In the genomic region with DNA sequence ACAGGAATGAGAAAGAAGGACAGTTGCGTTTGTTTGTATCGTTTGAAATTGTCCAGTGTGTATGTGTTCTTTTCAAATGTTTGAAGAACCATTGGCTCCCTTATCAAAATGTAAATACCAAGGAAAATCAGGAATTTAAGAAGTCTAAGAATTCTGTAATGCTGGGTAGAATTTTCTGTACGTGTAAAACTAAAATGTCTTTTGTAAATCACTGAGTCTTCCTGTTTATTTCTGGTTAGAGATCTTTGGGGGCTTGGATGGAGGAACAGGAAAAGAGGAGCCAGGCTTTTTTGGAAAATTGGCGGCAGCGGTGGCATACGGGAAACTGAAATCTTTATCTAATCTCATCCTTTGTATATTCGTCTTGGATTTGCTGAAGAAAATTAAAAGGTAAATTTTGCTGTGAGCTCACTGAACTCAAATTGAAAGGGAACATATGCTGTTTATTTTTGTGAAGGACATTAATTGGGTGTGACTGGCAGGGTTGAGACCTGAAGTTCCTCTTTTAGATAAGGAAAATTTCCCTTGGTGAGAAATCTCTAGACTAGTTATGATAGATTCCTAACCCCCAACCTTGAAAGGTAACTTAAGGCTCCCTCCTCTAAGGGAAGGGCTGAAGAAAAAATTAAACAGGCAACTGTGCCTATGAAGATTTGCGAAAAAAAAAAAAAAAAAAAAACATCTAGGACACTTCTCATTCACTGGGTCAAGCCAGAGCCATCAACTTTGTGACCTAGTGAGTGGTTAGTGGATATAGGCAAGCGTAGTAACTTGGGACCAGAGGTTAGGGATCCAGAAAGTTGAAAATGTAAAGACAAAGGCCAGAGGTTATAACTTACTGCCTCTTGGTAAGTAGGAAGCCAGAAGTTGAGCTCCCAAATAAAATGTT, we compare ENCODE assay signal across 1 cellular context.
A peak's percentile ranks its signal among the peaks of the same experiment; 100 is the strongest.
TF ChIP-seq lines count a peak whose summit lies in the region.

No MANE protein-coding gene starts in this region.

TF ChIP-seq in HepG2, 621 proteins besides CTCF, POLR2A, EP300 and RAD21 (continues in another document):
- 0 out of 2 replicates have a peak, but pooled peaks have one; percentile 28 for TF ChIP-seq TEF (CRISPR knock-in tag; IDR thresholded peaks at IDR 0.05)
- no peak for TF ChIP-seq FOXA1 (IDR thresholded peaks at IDR 0.05)
- peak; percentile 22; the same call in 1 of the 2 replicates for TF ChIP-seq FOXA1 (CRISPR knock-in tag; IDR thresholded peaks at IDR 0.05)
- TF ChIP-seq ZFP1 (CRISPR knock-in tag; IDR thresholded peaks at IDR 0.05): 0 out of 2 replicates have a peak, but pooled peaks have one; percentile 11
- TF ChIP-seq ZNF703 (CRISPR knock-in tag; IDR thresholded peaks at IDR 0.05; ENCODE audit: borderline replicate concordance): 0 out of 2 replicates have a peak, but pooled peaks have one; percentile 3
- TF ChIP-seq, protein P1, sequence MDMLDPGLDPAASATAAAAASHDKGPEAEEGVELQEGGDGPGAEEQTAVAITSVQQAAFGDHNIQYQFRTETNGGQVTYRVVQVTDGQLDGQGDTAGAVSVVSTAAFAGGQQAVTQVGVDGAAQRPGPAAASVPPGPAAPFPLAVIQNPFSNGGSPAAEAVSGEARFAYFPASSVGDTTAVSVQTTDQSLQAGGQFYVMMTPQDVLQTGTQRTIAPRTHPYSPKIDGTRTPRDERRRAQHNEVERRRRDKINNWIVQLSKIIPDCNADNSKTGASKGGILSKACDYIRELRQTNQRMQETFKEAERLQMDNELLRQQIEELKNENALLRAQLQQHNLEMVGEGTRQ (IDR thresholded peaks at IDR 0.05; ENCODE audit: low read depth, low read length): no peak
- TF ChIP-seq, protein P1 (CRISPR knock-in tag; IDR thresholded peaks at IDR 0.05; ENCODE audit: borderline replicate concordance): no peak
- peak; percentile 0 for TF ChIP-seq ZEB1 (IDR thresholded peaks at IDR 0.05; ENCODE audit: insufficient replicate concordance, low read depth)
- TF ChIP-seq, protein P2, sequence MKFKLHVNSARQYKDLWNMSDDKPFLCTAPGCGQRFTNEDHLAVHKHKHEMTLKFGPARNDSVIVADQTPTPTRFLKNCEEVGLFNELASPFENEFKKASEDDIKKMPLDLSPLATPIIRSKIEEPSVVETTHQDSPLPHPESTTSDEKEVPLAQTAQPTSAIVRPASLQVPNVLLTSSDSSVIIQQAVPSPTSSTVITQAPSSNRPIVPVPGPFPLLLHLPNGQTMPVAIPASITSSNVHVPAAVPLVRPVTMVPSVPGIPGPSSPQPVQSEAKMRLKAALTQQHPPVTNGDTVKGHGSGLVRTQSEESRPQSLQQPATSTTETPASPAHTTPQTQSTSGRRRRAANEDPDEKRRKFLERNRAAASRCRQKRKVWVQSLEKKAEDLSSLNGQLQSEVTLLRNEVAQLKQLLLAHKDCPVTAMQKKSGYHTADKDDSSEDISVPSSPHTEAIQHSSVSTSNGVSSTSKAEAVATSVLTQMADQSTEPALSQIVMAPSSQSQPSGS (CRISPR knock-in tag; IDR thresholded peaks at IDR 0.05): 0 out of 2 replicates have a peak, but pooled peaks have one; percentile 12
- 0 out of 2 replicates have a peak, but pooled peaks have one; percentile 10 for TF ChIP-seq ZBTB43 (CRISPR knock-in tag; conservative IDR thresholded peaks at IDR 0.05)
- TF ChIP-seq HMG20A (CRISPR knock-in tag; IDR thresholded peaks at IDR 0.05; ENCODE audit: borderline replicate concordance): no peak
- peak; percentile 16; the same call in 1 of the 2 replicates for TF ChIP-seq POLR2AphosphoS5 (IDR thresholded peaks at IDR 0.05; ENCODE audit: low read depth, low read length)
- no peak for TF ChIP-seq CREB1 (IDR thresholded peaks at IDR 0.05)
- peak; percentile 2; the same call in 1 of the 2 replicates for TF ChIP-seq CREB1 (CRISPR knock-in tag; IDR thresholded peaks at IDR 0.05)
- TF ChIP-seq, protein P3, sequence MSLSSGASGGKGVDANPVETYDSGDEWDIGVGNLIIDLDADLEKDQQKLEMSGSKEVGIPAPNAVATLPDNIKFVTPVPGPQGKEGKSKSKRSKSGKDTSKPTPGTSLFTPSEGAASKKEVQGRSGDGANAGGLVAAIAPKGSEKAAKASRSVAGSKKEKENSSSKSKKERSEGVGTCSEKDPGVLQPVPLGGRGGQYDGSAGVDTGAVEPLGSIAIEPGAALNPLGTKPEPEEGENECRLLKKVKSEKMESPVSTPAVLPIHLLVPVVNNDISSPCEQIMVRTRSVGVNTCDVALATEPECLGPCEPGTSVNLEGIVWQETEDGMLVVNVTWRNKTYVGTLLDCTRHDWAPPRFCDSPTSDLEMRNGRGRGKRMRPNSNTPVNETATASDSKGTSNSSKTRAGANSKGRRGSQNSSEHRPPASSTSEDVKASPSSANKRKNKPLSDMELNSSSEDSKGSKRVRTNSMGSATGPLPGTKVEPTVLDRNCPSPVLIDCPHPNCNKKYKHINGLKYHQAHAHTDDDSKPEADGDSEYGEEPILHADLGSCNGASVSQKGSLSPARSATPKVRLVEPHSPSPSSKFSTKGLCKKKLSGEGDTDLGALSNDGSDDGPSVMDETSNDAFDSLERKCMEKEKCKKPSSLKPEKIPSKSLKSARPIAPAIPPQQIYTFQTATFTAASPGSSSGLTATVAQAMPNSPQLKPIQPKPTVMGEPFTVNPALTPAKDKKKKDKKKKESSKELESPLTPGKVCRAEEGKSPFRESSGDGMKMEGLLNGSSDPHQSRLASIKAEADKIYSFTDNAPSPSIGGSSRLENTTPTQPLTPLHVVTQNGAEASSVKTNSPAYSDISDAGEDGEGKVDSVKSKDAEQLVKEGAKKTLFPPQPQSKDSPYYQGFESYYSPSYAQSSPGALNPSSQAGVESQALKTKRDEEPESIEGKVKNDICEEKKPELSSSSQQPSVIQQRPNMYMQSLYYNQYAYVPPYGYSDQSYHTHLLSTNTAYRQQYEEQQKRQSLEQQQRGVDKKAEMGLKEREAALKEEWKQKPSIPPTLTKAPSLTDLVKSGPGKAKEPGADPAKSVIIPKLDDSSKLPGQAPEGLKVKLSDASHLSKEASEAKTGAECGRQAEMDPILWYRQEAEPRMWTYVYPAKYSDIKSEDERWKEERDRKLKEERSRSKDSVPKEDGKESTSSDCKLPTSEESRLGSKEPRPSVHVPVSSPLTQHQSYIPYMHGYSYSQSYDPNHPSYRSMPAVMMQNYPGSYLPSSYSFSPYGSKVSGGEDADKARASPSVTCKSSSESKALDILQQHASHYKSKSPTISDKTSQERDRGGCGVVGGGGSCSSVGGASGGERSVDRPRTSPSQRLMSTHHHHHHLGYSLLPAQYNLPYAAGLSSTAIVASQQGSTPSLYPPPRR (CRISPR knock-in tag; IDR thresholded peaks at IDR 0.05; ENCODE audit: borderline replicate concordance): no peak
- no peak for TF ChIP-seq TCF7 (IDR thresholded peaks at IDR 0.05; ENCODE audit: low read depth)
- TF ChIP-seq ZNF704 (CRISPR knock-in tag; IDR thresholded peaks at IDR 0.05; ENCODE audit: borderline replicate concordance): no peak
- no peak for TF ChIP-seq ZNF576 (CRISPR knock-in tag; IDR thresholded peaks at IDR 0.05)
- peak; percentile 58 for TF ChIP-seq MED1 (CRISPR knock-in tag; IDR thresholded peaks at IDR 0.05)
- no peak for TF ChIP-seq ZNF558 (CRISPR knock-in tag; IDR thresholded peaks at IDR 0.05; ENCODE audit: borderline replicate concordance)
- TF ChIP-seq ZNF367 (CRISPR knock-in tag; IDR thresholded peaks at IDR 0.05; ENCODE audit: borderline replicate concordance): 0 out of 2 replicates have a peak, but pooled peaks have one; percentile 51
- 0 out of 2 replicates have a peak, but pooled peaks have one; percentile 10 for TF ChIP-seq KDM3A (CRISPR knock-in tag; IDR thresholded peaks at IDR 0.05; ENCODE audit: low read depth)
- TF ChIP-seq, protein P4, sequence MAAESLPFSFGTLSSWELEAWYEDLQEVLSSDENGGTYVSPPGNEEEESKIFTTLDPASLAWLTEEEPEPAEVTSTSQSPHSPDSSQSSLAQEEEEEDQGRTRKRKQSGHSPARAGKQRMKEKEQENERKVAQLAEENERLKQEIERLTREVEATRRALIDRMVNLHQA (CRISPR knock-in tag; IDR thresholded peaks at IDR 0.05): no peak
- no peak for TF ChIP-seq MLLT10 (CRISPR knock-in tag; IDR thresholded peaks at IDR 0.05)
- TF ChIP-seq ASH2L (IDR thresholded peaks at IDR 0.05; ENCODE audit: insufficient read length, low read depth, low read length): no peak
- TF ChIP-seq, protein P5, sequence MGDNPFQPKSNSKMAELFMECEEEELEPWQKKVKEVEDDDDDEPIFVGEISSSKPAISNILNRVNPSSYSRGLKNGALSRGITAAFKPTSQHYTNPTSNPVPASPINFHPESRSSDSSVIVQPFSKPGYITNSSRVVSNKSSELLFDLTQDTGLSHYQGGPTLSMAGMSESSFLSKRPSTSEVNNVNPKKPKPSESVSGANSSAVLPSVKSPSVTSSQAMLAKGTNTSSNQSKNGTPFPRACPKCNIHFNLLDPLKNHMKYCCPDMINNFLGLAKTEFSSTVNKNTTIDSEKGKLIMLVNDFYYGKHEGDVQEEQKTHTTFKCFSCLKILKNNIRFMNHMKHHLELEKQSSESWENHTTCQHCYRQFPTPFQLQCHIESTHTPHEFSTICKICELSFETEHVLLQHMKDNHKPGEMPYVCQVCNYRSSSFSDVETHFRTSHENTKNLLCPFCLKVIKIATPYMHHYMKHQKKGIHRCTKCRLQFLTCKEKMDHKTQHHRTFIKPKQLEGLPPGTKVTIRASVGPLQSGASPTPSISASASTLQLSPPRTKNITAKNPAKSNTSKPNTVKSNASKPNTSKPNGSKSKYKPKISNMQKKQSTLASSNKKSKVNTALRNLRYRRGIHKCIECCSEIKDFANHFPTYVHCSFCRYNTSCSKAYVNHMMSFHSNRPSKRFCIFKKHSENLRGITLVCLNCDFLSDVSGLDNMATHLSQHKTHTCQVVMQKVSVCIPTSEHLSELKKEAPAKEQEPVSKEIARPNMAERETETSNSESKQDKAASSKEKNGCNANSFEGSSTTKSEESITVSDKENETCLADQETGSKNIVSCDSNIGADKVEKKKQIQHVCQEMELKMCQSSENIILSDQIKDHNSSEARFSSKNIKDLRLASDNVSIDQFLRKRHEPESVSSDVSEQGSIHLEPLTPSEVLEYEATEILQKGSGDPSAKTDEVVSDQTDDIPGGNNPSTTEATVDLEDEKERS (CRISPR knock-in tag; IDR thresholded peaks at IDR 0.05): no peak
- TF ChIP-seq, protein P6, sequence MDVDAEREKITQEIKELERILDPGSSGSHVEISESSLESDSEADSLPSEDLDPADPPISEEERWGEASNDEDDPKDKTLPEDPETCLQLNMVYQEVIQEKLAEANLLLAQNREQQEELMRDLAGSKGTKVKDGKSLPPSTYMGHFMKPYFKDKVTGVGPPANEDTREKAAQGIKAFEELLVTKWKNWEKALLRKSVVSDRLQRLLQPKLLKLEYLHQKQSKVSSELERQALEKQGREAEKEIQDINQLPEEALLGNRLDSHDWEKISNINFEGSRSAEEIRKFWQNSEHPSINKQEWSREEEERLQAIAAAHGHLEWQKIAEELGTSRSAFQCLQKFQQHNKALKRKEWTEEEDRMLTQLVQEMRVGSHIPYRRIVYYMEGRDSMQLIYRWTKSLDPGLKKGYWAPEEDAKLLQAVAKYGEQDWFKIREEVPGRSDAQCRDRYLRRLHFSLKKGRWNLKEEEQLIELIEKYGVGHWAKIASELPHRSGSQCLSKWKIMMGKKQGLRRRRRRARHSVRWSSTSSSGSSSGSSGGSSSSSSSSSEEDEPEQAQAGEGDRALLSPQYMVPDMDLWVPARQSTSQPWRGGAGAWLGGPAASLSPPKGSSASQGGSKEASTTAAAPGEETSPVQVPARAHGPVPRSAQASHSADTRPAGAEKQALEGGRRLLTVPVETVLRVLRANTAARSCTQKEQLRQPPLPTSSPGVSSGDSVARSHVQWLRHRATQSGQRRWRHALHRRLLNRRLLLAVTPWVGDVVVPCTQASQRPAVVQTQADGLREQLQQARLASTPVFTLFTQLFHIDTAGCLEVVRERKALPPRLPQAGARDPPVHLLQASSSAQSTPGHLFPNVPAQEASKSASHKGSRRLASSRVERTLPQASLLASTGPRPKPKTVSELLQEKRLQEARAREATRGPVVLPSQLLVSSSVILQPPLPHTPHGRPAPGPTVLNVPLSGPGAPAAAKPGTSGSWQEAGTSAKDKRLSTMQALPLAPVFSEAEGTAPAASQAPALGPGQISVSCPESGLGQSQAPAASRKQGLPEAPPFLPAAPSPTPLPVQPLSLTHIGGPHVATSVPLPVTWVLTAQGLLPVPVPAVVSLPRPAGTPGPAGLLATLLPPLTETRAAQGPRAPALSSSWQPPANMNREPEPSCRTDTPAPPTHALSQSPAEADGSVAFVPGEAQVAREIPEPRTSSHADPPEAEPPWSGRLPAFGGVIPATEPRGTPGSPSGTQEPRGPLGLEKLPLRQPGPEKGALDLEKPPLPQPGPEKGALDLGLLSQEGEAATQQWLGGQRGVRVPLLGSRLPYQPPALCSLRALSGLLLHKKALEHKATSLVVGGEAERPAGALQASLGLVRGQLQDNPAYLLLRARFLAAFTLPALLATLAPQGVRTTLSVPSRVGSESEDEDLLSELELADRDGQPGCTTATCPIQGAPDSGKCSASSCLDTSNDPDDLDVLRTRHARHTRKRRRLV (CRISPR knock-in tag; IDR thresholded peaks at IDR 0.05): peak; percentile 9; the same call in 1 of the 2 replicates
